ENCODE assay signal across 1 cellular context in the genomic region with DNA sequence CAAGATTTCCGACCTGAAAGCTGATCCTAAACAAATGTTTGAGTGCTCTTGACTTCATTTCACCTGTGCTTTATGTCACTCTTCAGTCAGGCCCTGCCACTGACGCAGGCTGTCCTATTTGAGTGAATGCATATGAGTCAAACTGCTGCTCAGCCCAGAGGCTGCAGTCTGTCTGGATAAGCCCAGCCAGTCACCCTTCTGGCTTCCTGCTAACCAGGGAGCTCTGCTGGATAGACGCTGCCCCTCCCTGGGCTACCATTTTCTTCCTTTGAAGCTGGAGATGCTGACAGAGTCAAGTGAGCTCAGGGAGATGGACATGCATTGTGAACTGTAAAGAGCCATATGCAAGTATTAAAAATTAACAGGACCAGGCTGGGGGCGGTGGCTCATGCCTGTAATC.
TF ChIP-seq lines count a peak whose summit lies in the region.

No MANE protein-coding gene starts in this region.

TF ChIP-seq in IMR-90, 13 proteins besides CTCF, POLR2A, EP300 and RAD21:
- TF ChIP-seq SMC3 (IDR thresholded peaks at IDR 0.05; ENCODE audit: low read depth, low read length) (no peak), MAFK (IDR thresholded peaks at IDR 0.05; ENCODE audit: low read depth, low read length) (no peak), RCOR1 (IDR thresholded peaks at IDR 0.05; ENCODE audit: insufficient replicate concordance, low read length) (no peak), RFX5 (IDR thresholded peaks at IDR 0.05; ENCODE audit: low read depth, low read length) (no peak), MXI1 (IDR thresholded peaks at IDR 0.05; ENCODE audit: borderline replicate concordance, low read depth, low read length) (no peak), CEBPB (IDR thresholded peaks at IDR 0.05; ENCODE audit: low read depth, low read length) (no peak), MAZ (IDR thresholded peaks at IDR 0.05; ENCODE audit: borderline replicate concordance, low read depth, low read length) (no peak), NFE2L2 (IDR thresholded peaks at IDR 0.05; ENCODE audit: low read depth, low read length) (no peak), BHLHE40 (IDR thresholded peaks at IDR 0.05; ENCODE audit: low read depth, low read length) (no peak), CHD1 (IDR thresholded peaks at IDR 0.05; ENCODE audit: low read depth, low read length) (no peak), FOS (IDR thresholded peaks at IDR 0.05; ENCODE audit: low read depth, low read length) (no peak)
- TF ChIP-seq, protein P1, sequence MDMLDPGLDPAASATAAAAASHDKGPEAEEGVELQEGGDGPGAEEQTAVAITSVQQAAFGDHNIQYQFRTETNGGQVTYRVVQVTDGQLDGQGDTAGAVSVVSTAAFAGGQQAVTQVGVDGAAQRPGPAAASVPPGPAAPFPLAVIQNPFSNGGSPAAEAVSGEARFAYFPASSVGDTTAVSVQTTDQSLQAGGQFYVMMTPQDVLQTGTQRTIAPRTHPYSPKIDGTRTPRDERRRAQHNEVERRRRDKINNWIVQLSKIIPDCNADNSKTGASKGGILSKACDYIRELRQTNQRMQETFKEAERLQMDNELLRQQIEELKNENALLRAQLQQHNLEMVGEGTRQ (IDR thresholded peaks at IDR 0.05; ENCODE audit: low read depth, low read length), result no peak
- TF ChIP-seq, protein P2, sequence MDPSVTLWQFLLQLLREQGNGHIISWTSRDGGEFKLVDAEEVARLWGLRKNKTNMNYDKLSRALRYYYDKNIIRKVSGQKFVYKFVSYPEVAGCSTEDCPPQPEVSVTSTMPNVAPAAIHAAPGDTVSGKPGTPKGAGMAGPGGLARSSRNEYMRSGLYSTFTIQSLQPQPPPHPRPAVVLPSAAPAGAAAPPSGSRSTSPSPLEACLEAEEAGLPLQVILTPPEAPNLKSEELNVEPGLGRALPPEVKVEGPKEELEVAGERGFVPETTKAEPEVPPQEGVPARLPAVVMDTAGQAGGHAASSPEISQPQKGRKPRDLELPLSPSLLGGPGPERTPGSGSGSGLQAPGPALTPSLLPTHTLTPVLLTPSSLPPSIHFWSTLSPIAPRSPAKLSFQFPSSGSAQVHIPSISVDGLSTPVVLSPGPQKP (IDR thresholded peaks at IDR 0.05; ENCODE audit: borderline replicate concordance, low read depth, low read length), result no peak
